Comparison of ENCODE assay signal across 28 cellular contexts in the genomic region with DNA sequence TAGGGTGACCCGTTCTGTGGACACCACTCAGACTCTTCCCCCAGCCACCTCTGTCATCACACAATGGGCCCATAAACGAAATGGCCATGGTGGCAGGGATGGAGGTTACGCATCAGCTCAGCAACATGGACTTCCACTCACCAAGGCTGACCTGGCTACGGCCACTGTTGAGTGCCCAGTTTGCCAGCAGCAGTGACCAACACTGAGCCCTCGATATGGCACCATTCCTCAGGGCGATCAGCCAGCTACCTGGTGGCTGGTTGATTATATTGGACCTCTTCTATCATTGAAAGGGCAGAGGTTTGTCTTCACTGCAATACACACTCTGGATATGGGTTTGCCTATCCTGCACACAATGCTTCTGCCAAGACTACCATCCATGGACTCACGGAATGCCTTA.
"Had no signal": no experiment of that assay in that cellular context is flagged by ENCODE, and none has a peak within 500 bp of the region (broad histone marks: within the 10 kb centered on the region; RNA-seq: fewer than 3 reads in every experiment).

No MANE protein-coding gene starts in this region.

- H3K4me3 Mint-ChIP-seq: activated CD8-positive, alpha-beta T cell treated with anti-CD3 and anti-CD28 coated beads for 36 hours; activated naive CD8-positive, alpha-beta T cell; activated T-cell treated with anti-CD3 and anti-CD28 coated beads, Interleukin-2, amount 50 U/mL, for 4 hours; activated T-helper 17 cell treated with anti-CD3 and anti-CD28 coated beads, Interleukin-2, amount 50 U/mL, for 72 hours; T-helper 17 cell; T-helper 2 cell treated with Interferon-gamma antibody and Interleukin-4, amounts not matched to agents 5 μg/mL and 100 μg/mL, for 36 hours had no signal

- H3K27ac Mint-ChIP-seq: activated CD8-positive, alpha-beta T cell treated with anti-CD3 and anti-CD28 coated beads for 36 hours; activated naive CD8-positive, alpha-beta T cell; activated T-helper 17 cell treated with anti-CD3 and anti-CD28 coated beads, Interleukin-2, amount 50 U/mL, for 72 hours; T-helper 17 cell; T-helper 2 cell treated with Interferon-gamma antibody and Interleukin-4, amounts not matched to agents 5 μg/mL and 100 μg/mL, for 36 hours had no signal

- ATAC-seq: activated CD8-positive, alpha-beta T cell treated with anti-CD3 and anti-CD28 coated beads for 36 hours; activated T-cell treated with anti-CD3 and anti-CD28 coated beads, Interleukin-2, amount 50 U/mL, for 4 hours; activated T-helper 17 cell treated with anti-CD3 and anti-CD28 coated beads, Interleukin-2, amount 50 U/mL, for 72 hours; gastroesophageal sphincter; heart right ventricle had no signal

- H3K9me3 ChIP-seq: body of pancreas, esophagus squamous epithelium, gastroesophageal sphincter, heart right ventricle had no signal

- H3K27me3 ChIP-seq: body of pancreas, esophagus squamous epithelium, gastroesophageal sphincter, heart right ventricle had no signal

- H3K4me3 ChIP-seq: body of pancreas, esophagus squamous epithelium, gastroesophageal sphincter, heart right ventricle had no signal

- H3K9me3 Mint-ChIP-seq: activated T-cell treated with anti-CD3 and anti-CD28 coated beads, Interleukin-2, amount 50 U/mL, for 4 hours; activated T-helper 17 cell treated with anti-CD3 and anti-CD28 coated beads, Interleukin-2, amount 50 U/mL, for 72 hours; T-helper 2 cell treated with Interferon-gamma antibody and Interleukin-4, amounts not matched to agents 5 μg/mL and 100 μg/mL, for 36 hours had no signal

- DNase-seq: activated CD4-positive, alpha-beta T cell treated with anti-CD3 and anti-CD28 coated beads for 1 hour; activated CD4-positive, alpha-beta T cell treated with anti-CD3 and anti-CD28 coated beads for 4 hours; activated CD4-positive, alpha-beta T cell treated with anti-CD3 and anti-CD28 coated beads, Interleukin-2, amount 50 U/mL, for 1 hour; activated CD4-positive, alpha-beta T cell treated with anti-CD3 and anti-CD28 coated beads, Interleukin-2, amount 50 U/mL, for 48 hours; activated CD8-positive, alpha-beta memory T cell treated with anti-CD3 and anti-CD28 coated beads for 24 hours; activated CD8-positive, alpha-beta T cell treated with anti-CD3 and anti-CD28 coated beads for 36 hours; activated effector memory CD4-positive, alpha-beta T cell treated with Interleukin-2 at 50 U/mL for 16 hours; activated gamma-delta T cell treated with Interleukin-2 at 50 U/mL for 16 hours; activated naive CD4-positive, alpha-beta T cell treated with anti-CD3 and anti-CD28 coated beads, Interleukin-2, amount 50 U/mL, for 16 hours; activated naive CD4-positive, alpha-beta T cell treated with Interleukin-2 at 50 U/mL for 16 hours; activated T-cell treated with anti-CD3 and anti-CD28 coated beads, Interleukin-2, amount 50 U/mL, for 4 hours; amniotic stem cell; aorta; caudate nucleus; cortex of kidney; effector CD8-positive, alpha-beta T cell; esophagus squamous epithelium; foreskin melanocyte; heart right ventricle; T-helper 1 cell; T-helper 17 cell; T1000 had no signal

- H3K27me3 Mint-ChIP-seq: activated CD8-positive, alpha-beta T cell treated with anti-CD3 and anti-CD28 coated beads for 36 hours; activated naive CD8-positive, alpha-beta T cell; activated T-helper 17 cell treated with anti-CD3 and anti-CD28 coated beads, Interleukin-2, amount 50 U/mL, for 72 hours; T-helper 17 cell had no signal

- H3K27ac ChIP-seq: epithelial cell of prostate, esophagus squamous epithelium, gastroesophageal sphincter, heart right ventricle had no signal
